9 cellular contexts compared by ENCODE assay signal in the genomic region with DNA sequence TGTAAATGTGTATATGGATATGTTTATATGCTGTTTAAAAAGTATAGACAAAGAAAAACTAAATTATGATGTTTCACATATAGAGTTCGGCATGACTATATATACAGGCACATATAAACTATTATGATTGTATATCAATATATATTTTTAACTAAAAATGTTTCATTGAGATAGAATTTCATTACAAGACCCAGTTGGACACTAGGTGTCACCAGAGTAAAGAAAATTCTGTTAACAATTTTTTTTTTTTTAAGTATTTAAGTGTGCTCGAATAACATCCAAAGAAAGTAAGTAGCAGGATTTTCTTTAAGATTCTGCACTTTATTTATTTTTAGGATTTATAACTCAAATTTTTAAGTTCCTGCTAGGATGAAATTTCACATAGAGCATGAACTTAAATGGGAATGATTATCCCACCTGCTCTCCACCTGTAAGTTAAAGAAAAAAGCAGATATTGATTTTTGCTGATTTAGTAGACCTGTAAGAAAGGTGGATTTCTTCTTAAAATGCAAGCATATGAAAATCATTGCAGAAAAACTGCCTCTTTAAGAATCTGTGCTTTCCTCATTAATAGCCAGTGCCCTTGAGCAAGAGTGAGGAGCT.
DNase-seq lines count a peak whose midpoint lies in the region; ATAC-seq and TF ChIP-seq lines count a peak whose summit lies in the region.
"Had no signal": no experiment of that assay in that cellular context is flagged by ENCODE, and none has a peak within 500 bp of the region (broad histone marks: within the 10 kb centered on the region; RNA-seq: fewer than 3 reads in every experiment).

No MANE protein-coding gene starts in this region.

- H3K36me3 ChIP-seq in mammary epithelial cell (ENCODE audit: insufficient read depth, low read length) = no peaks in the 10 kb centered on the region

- in situ Hi-C loops in mammary epithelial cell (cut with MboI; ENCODE audit: low sequenced_read_pairs in 2 of 2) = no loop called here

- no peaks in the 10 kb centered on the region for H3K27me3 Mint-ChIP-seq in nephron progenitor cell (ENCODE audit: low read depth, poor library complexity)
- no peaks in the 10 kb centered on the region for H3K27me3 Mint-ChIP-seq in activated T-cell treated with anti-CD3 and anti-CD28 coated beads, Interleukin-2, amount 50 U/mL, for 72 hours (ENCODE audit: low read depth)

- H3K27ac Mint-ChIP-seq in nephron progenitor cell = no peak overlapping the region
- no peak overlapping the region for H3K27ac Mint-ChIP-seq in activated T-cell treated with anti-CD3 and anti-CD28 coated beads, Interleukin-2, amount 50 U/mL, for 72 hours

- no peak overlapping the region for H2AFZ ChIP-seq in mammary epithelial cell (ENCODE audit: low read depth, low read length)

- dilution Hi-C loops in mammary epithelial cell (cut with HindIII; ENCODE audit: low sequenced_read_pairs) = no loop called here

- H3K4me3 Mint-ChIP-seq in nephron progenitor cell = no peak overlapping the region
- no peak overlapping the region for H3K4me3 Mint-ChIP-seq in activated T-cell treated with anti-CD3 and anti-CD28 coated beads, Interleukin-2, amount 50 U/mL, for 72 hours

- DNase-seq in GM10248 (ENCODE audit: extremely low spot score) (no peak), NCI-H146 (lab: John Stamatoyannopoulos, UW) (peak; percentile 16), mammary epithelial cell (peak; percentile 8), nephron progenitor cell (no peak), GDM1 (lab: John Stamatoyannopoulos, UW) (no peak)
- DNase-seq in activated T-cell treated with anti-CD3 and anti-CD28 coated beads, Interleukin-2, amount 50 U/mL, for 72 hours = no peak
- DNase-seq: right cardiac atrium had no signal

- BruUV-seq in mammary epithelial cell (replicated peaks; lab: Mats Ljungman, UMichigan) = no TSS peak

- POLR2A ChIA-PET in GM10248 (lab: Yijun Ruan, JAX) = no interaction called here

- no peak overlapping the region for H3K9ac ChIP-seq in mammary epithelial cell (ENCODE audit: insufficient read depth, low read length)

- H3K36me3 Mint-ChIP-seq in nephron progenitor cell (ENCODE audit: low read depth) = peaks cover 13% of the 10 kb centered on the region
- H3K36me3 Mint-ChIP-seq in activated T-cell treated with anti-CD3 and anti-CD28 coated beads, Interleukin-2, amount 50 U/mL, for 72 hours (ENCODE audit: insufficient read depth in 2 of 2) = no peaks in the 10 kb centered on the region

- no peak overlapping the region for H3K4me2 ChIP-seq in mammary epithelial cell (ENCODE audit: insufficient read depth, low read depth, low read length)

- no peaks in the 10 kb centered on the region for H3K79me2 ChIP-seq in mammary epithelial cell (ENCODE audit: insufficient read depth, low read length)

- ATAC-seq in GM18867 (IDR thresholded peaks at IDR 0.05; ENCODE audit: unreplicated experiment) (no peak), GM18517 (IDR thresholded peaks at IDR 0.05; ENCODE audit: unreplicated experiment) (no peak)
- no peak for ATAC-seq in activated T-cell treated with anti-CD3 and anti-CD28 coated beads, Interleukin-2, amount 50 U/mL, for 72 hours (replicated peaks in 1 of 2)
- ATAC-seq: right cardiac atrium had no signal

- H3K27me3 ChIP-seq in mammary epithelial cell (ENCODE audit: insufficient read depth, low read length) = no peaks in the 10 kb centered on the region

- H3K4me1 Mint-ChIP-seq in nephron progenitor cell = peaks cover 54% of the 10 kb centered on the region
- H3K4me1 Mint-ChIP-seq in activated T-cell treated with anti-CD3 and anti-CD28 coated beads, Interleukin-2, amount 50 U/mL, for 72 hours (ENCODE audit: low read depth) = no peaks in the 10 kb centered on the region

- no peaks in the 10 kb centered on the region for H4K20me1 ChIP-seq in mammary epithelial cell (ENCODE audit: insufficient read depth, low read length)

- peaks cover 3% of the 10 kb centered on the region for H3K9me3 Mint-ChIP-seq in nephron progenitor cell
- peaks cover 3 to 7% of the 10 kb centered on the region in 2 donors for H3K9me3 Mint-ChIP-seq in activated T-cell treated with anti-CD3 and anti-CD28 coated beads, Interleukin-2, amount 50 U/mL, for 72 hours

- WGBS in mammary epithelial cell (ENCODE audit: low coverage, missing lambda C conversion rate) = 0% methylated on average over 2 of the region's 2 CpGs

- no peaks in the 10 kb centered on the region for H3K9me3 ChIP-seq in mammary epithelial cell (replicated peaks; ENCODE audit: insufficient read depth, low read length)

- H3K4me1 ChIP-seq in mammary epithelial cell (ENCODE audit: insufficient read depth, low read length) = peaks cover 5% of the 10 kb centered on the region

- no peak overlapping the region for H3K4me3 ChIP-seq in mammary epithelial cell (replicated peaks in 1 of 3; ENCODE audit: insufficient read depth in 1 of 3, low read depth in 2 of 3, low read length in 3 of 3)

- intact Hi-C loops in mammary epithelial cell (cut with micrococcal nuclease) = loop anchor here (1.0 to 5.0 kb wide), 4 partner anchors 237 to 955 kb away; no protein-coding TSS in a partner anchor

- CTCF ChIA-PET in GM10248 (lab: Yijun Ruan, JAX) = interaction anchor here (0.8 to 4.2 kb wide), 5 partner anchors 11 to 563 kb away, joined by 3 to 19 read pairs (median 4); no protein-coding TSS in a partner anchor
- CTCF ChIA-PET in mammary epithelial cell (lab: Charles Lee; ENCODE audit: low non-redundant PET) = no interaction called here

- H3K27ac ChIP-seq in mammary epithelial cell (ENCODE audit: insufficient read depth, low read depth, low read length) = no peak overlapping the region

- TF ChIP-seq CTCF in GM10248 (IDR thresholded peaks at IDR 0.05; ENCODE audit: control extremely low read depth, extremely low read depth, low read depth, missing control alignments) = peak; percentile 20
- TF ChIP-seq CTCF in mammary epithelial cell (conservative IDR thresholded peaks at IDR 0.05 in 1 of 2, IDR thresholded peaks at IDR 0.05 in 1 of 2; ENCODE audit: extremely low read depth in 1 of 2, insufficient read depth in 1 of 2, low read depth in 1 of 2, low read length in 2 of 2) = peak; percentile 41 to 59
- TF ChIP-seq CTCF in nephron progenitor cell (IDR thresholded peaks at IDR 0.05) = peak; percentile 67

Comparison
In these comparisons a context has a peak if more than half of its experiments do, and no peak if none do; other contexts are left out.
1. DNase-seq: peak in NCI-H146 (single experiment) and mammary epithelial cell (single experiment); none in GM10248 (single experiment), nephron progenitor cell (single experiment), activated T-cell treated with anti-CD3 and anti-CD28 coated beads, Interleukin-2, amount 50 U/mL, for 72 hours (0 of 2) and GDM1 (single experiment).
2. Peak in every context shown above with its lines, with median percentiles within 50 percentile points of each other: CTCF ChIP-seq.